In genomic region chr9:124257865-124258764, GRCh38 we compare ENCODE assay signal across 8 cellular contexts. TPM values are rescaled to one million over a fixed set of nuclear protein-coding genes. Genes with fewer than 3 reads are reported as not detected.
DNase-seq lines count a peak whose midpoint lies in the region; ATAC-seq and TF ChIP-seq lines count a peak whose summit lies in the region.

Gene NEK6, plus strand, starts transcription at chr9:124257949. Its CDS starts 44,016 bp downstream, at chr9:124301965.

- no peaks in the 10 kb centered on the region for H3K9me2 ChIP-seq in GM23338 (ENCODE audit: insufficient read depth)

- H3K27ac ChIP-seq in GM23338 (ENCODE audit: low read depth): no peak within 1 kb of the TSS

- H3K27me3 Mint-ChIP-seq in GM23338 (ENCODE audit: insufficient read depth, low read depth, poor library complexity): peaks cover 31% of the 10 kb centered on the region

- no peaks in the 10 kb centered on the region; the same call in 2 of the 3 replicates for H3K9me3 Mint-ChIP-seq in GM23338

- no peak for TF ChIP-seq CTCF in AG10803 (conservative IDR thresholded peaks at IDR 0.05; ENCODE audit: low read length)
- TF ChIP-seq CTCF in GM23338 (conservative IDR thresholded peaks at IDR 0.05; ENCODE audit: low read depth in 2 of 2): no peak

- H3K79me2 ChIP-seq in GM23338 (replicated peaks; ENCODE audit: insufficient read depth): peaks cover 35% of the 10 kb centered on the region

- peaks cover 38% of the 10 kb centered on the region for H3K4me1 ChIP-seq in GM23338 (ENCODE audit: insufficient read depth)

- ATAC-seq in GM23338 (no peak; the same call in 2 of the 3 replicates), left lobe of liver (peak; percentile 66)

- peak within 1 kb of the TSS; percentile 91 for H3K4me2 ChIP-seq in GM23338

- no peak within 1 kb of the TSS; the same call in 1 of the 2 replicates for H3K27ac Mint-ChIP-seq in GM23338

- H3K36me3 Mint-ChIP-seq in GM23338 (ENCODE audit: low read depth): no peaks in the 10 kb centered on the region; the same call in 1 of the 3 replicates

- DNase-seq in AG10803 (ENCODE audit: low read depth) (peak; percentile 81), GM23338 (ENCODE audit: low spot score) (no peak), T-helper 9 cell (peak; percentile 15), cerebellum (ENCODE audit: low spot score) (peak; percentile 54), left lobe of liver (ENCODE audit: low spot score) (peak; percentile 82), SKM-1 treated with dmso at 0.1 percent for 144 hours (lab: John Stamatoyannopoulos, UW; ENCODE audit: unreplicated experiment) (no peak), NCI-H1092 treated with DMSO at 0.1 percent for 48 hours (lab: John Stamatoyannopoulos, UW) (no peak)
- DNase-seq in stimulated activated CD8-positive, alpha-beta memory T cell treated with anti-CD3 and anti-CD28 coated beads, Interleukin-4, amount 100 ng/mL, for 48 hours: peak; percentile 45

- peaks cover 46% of the 10 kb centered on the region for H3K4me1 Mint-ChIP-seq in GM23338

- no peaks in the 10 kb centered on the region for H3K36me3 ChIP-seq in GM23338 (ENCODE audit: insufficient read depth)

- H3F3A ChIP-seq in GM23338 (replicated peaks; ENCODE audit: low read depth): peaks cover 7% of the 10 kb centered on the region; the same call in 1 of the 2 replicates

- no peaks in the 10 kb centered on the region for H3K27me3 ChIP-seq in GM23338 (ENCODE audit: insufficient read depth)

- H3K4me3 ChIP-seq in AG10803 (ENCODE audit: low read length): peak within 1 kb of the TSS; percentile 87
- peak within 1 kb of the TSS; percentile 75 for H3K4me3 ChIP-seq in GM23338

- peak within 1 kb of the TSS; percentile 95 for H3K4me3 Mint-ChIP-seq in GM23338

- peak within 1 kb of the TSS; percentile 95 for H2AFZ ChIP-seq in GM23338

- no peaks in the 10 kb centered on the region for H4K20me1 ChIP-seq in GM23338 (replicated peaks; ENCODE audit: insufficient read depth)

TF ChIP-seq in GM23338, 12 proteins besides CTCF, POLR2A, EP300 and RAD21:
- TF ChIP-seq, protein P1, sequence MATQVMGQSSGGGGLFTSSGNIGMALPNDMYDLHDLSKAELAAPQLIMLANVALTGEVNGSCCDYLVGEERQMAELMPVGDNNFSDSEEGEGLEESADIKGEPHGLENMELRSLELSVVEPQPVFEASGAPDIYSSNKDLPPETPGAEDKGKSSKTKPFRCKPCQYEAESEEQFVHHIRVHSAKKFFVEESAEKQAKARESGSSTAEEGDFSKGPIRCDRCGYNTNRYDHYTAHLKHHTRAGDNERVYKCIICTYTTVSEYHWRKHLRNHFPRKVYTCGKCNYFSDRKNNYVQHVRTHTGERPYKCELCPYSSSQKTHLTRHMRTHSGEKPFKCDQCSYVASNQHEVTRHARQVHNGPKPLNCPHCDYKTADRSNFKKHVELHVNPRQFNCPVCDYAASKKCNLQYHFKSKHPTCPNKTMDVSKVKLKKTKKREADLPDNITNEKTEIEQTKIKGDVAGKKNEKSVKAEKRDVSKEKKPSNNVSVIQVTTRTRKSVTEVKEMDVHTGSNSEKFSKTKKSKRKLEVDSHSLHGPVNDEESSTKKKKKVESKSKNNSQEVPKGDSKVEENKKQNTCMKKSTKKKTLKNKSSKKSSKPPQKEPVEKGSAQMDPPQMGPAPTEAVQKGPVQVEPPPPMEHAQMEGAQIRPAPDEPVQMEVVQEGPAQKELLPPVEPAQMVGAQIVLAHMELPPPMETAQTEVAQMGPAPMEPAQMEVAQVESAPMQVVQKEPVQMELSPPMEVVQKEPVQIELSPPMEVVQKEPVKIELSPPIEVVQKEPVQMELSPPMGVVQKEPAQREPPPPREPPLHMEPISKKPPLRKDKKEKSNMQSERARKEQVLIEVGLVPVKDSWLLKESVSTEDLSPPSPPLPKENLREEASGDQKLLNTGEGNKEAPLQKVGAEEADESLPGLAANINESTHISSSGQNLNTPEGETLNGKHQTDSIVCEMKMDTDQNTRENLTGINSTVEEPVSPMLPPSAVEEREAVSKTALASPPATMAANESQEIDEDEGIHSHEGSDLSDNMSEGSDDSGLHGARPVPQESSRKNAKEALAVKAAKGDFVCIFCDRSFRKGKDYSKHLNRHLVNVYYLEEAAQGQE (IDR thresholded peaks at IDR 0.05; ENCODE audit: unreplicated experiment): no peak
- no peak for TF ChIP-seq EZH2phosphoT487 (IDR thresholded peaks at IDR 0.05; ENCODE audit: unreplicated experiment)
- no peak for TF ChIP-seq NANOG (IDR thresholded peaks at IDR 0.05; ENCODE audit: borderline replicate concordance)
- TF ChIP-seq ZNF331 (CRISPR knock-in tag; IDR thresholded peaks at IDR 0.05; ENCODE audit: low read depth): no peak
- no peak for TF ChIP-seq STAT1 (IDR thresholded peaks at IDR 0.05; ENCODE audit: unreplicated experiment)
- no peak for TF ChIP-seq EZH2 (IDR thresholded peaks at IDR 0.05; ENCODE audit: low read depth, unreplicated experiment)
- TF ChIP-seq, protein P2, sequence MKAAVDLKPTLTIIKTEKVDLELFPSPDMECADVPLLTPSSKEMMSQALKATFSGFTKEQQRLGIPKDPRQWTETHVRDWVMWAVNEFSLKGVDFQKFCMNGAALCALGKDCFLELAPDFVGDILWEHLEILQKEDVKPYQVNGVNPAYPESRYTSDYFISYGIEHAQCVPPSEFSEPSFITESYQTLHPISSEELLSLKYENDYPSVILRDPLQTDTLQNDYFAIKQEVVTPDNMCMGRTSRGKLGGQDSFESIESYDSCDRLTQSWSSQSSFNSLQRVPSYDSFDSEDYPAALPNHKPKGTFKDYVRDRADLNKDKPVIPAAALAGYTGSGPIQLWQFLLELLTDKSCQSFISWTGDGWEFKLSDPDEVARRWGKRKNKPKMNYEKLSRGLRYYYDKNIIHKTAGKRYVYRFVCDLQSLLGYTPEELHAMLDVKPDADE (IDR thresholded peaks at IDR 0.05): no peak
TF ChIP-seq in GM23338: peak in this region for 0.

RNA-seq across cellular contexts. Expression of gene NEK6, which starts in this region (rescaled TPM):
- 10.4 and 11.2 TPM in 2 replicates for total RNA-seq in GM23338 (2014; rRNA removed; shearing (Covaris generic))
- 6.5 and 8.1 TPM in 2 replicates for polyA plus RNA-seq in GM23338 (2016; fragmentation: Nextera tagmentation; extraction: Ambion mirVana)
- total RNA-seq in cerebellum: 18.9 TPM
- 84.5 TPM for total RNA-seq in left lobe of liver

Comparison
In these comparisons a context has a peak if more than half of its experiments do, and no peak if none do; other contexts are left out.
1. DNase-seq: peak in AG10803 (single experiment), T-helper 9 cell (single experiment), cerebellum (single experiment), left lobe of liver (single experiment) and stimulated activated CD8-positive, alpha-beta memory T cell treated with anti-CD3 and anti-CD28 coated beads, Interleukin-4, amount 100 ng/mL, for 48 hours (single experiment); none in GM23338 (single experiment), SKM-1 treated with dmso at 0.1 percent for 144 hours (single experiment) and NCI-H1092 treated with DMSO at 0.1 percent for 48 hours (single experiment).